2 cellular contexts compared by ENCODE assay signal in the genomic region with DNA sequence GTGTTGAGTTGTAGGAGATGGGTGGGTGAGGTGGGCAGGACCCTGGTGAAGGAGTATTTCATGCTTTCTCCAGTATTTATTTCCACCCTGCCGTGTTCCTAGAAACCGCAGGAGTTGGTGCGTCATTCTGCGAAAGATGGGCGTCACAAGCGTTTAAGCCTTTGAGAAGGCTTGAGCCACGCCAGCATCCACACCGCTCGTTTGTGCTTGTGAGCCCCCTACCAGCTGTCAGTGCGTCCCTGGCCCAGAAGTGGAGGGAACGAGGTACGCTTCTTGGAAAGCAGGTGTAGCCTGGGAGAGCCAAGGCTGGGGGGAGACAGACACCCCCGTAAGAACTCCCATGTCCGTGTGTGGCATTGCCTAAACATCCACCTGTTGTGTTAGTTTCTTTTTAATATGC.
A peak's percentile ranks its signal among the peaks of the same experiment; 100 is the strongest.
TF ChIP-seq lines count a peak whose summit lies in the region.

No MANE protein-coding gene starts in this region.

TF ChIP-seq in IMR-90, 13 proteins besides CTCF, POLR2A, EP300 and RAD21:
- TF ChIP-seq BHLHE40 (IDR thresholded peaks at IDR 0.05; ENCODE audit: low read depth, low read length), result no peak
- TF ChIP-seq RCOR1 (IDR thresholded peaks at IDR 0.05; ENCODE audit: insufficient replicate concordance, low read length), result no peak
- no peak for TF ChIP-seq MAFK (IDR thresholded peaks at IDR 0.05; ENCODE audit: low read depth, low read length)
- TF ChIP-seq CHD1 (IDR thresholded peaks at IDR 0.05; ENCODE audit: low read depth, low read length), result no peak
- TF ChIP-seq CEBPB (IDR thresholded peaks at IDR 0.05; ENCODE audit: low read depth, low read length), result no peak
- no peak for TF ChIP-seq SMC3 (IDR thresholded peaks at IDR 0.05; ENCODE audit: low read depth, low read length)
- TF ChIP-seq, protein P1, sequence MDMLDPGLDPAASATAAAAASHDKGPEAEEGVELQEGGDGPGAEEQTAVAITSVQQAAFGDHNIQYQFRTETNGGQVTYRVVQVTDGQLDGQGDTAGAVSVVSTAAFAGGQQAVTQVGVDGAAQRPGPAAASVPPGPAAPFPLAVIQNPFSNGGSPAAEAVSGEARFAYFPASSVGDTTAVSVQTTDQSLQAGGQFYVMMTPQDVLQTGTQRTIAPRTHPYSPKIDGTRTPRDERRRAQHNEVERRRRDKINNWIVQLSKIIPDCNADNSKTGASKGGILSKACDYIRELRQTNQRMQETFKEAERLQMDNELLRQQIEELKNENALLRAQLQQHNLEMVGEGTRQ (IDR thresholded peaks at IDR 0.05; ENCODE audit: low read depth, low read length), result no peak
- no peak for TF ChIP-seq MXI1 (IDR thresholded peaks at IDR 0.05; ENCODE audit: borderline replicate concordance, low read depth, low read length)
- TF ChIP-seq FOS (IDR thresholded peaks at IDR 0.05; ENCODE audit: low read depth, low read length), result no peak
- TF ChIP-seq, protein P2, sequence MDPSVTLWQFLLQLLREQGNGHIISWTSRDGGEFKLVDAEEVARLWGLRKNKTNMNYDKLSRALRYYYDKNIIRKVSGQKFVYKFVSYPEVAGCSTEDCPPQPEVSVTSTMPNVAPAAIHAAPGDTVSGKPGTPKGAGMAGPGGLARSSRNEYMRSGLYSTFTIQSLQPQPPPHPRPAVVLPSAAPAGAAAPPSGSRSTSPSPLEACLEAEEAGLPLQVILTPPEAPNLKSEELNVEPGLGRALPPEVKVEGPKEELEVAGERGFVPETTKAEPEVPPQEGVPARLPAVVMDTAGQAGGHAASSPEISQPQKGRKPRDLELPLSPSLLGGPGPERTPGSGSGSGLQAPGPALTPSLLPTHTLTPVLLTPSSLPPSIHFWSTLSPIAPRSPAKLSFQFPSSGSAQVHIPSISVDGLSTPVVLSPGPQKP (IDR thresholded peaks at IDR 0.05; ENCODE audit: borderline replicate concordance, low read depth, low read length), result no peak
- no peak for TF ChIP-seq MAZ (IDR thresholded peaks at IDR 0.05; ENCODE audit: borderline replicate concordance, low read depth, low read length)
- TF ChIP-seq NFE2L2 (IDR thresholded peaks at IDR 0.05; ENCODE audit: low read depth, low read length), result no peak
- no peak for TF ChIP-seq RFX5 (IDR thresholded peaks at IDR 0.05; ENCODE audit: low read depth, low read length)

TF ChIP-seq in K562, 482 proteins besides CTCF, POLR2A, EP300 and RAD21:
- no peak for TF ChIP-seq CBX3 (IDR thresholded peaks at IDR 0.05; ENCODE audit: borderline replicate concordance in 1 of 2, low read length in 2 of 2)
- 0 out of 2 replicates have a peak, but pooled peaks have one; percentile 25 for TF ChIP-seq RBFOX2 (IDR thresholded peaks at IDR 0.05; ENCODE audit: low read depth, low read length)
- no peak for TF ChIP-seq RFX1 (IDR thresholded peaks at IDR 0.05)
TF ChIP-seq in K562: peak in this region for 1.
